Comparison of ENCODE assay signal across 1 cellular context in genomic region chr3:97994328-97994945, GRCh38.
TF ChIP-seq lines count a peak whose summit lies in the region.

No MANE protein-coding gene starts in this region.

TF ChIP-seq in HepG2, 621 proteins besides CTCF, POLR2A, EP300 and RAD21 (continued from another document):
- TF ChIP-seq FOXA3 (CRISPR knock-in tag; IDR thresholded peaks at IDR 0.05) (peak; percentile 57), MED1 (CRISPR knock-in tag; IDR thresholded peaks at IDR 0.05) (0 out of 2 replicates have a peak, but pooled peaks have one; percentile 32), ARID3A (IDR thresholded peaks at IDR 0.05; ENCODE audit: low read depth, low read length) (peak; percentile 74; the same call in 1 of the 2 replicates), FOXP4 (CRISPR knock-in tag; IDR thresholded peaks at IDR 0.05) (peak; percentile 49; the same call in 1 of the 2 replicates), NCOA2 (CRISPR knock-in tag; IDR thresholded peaks at IDR 0.05) (peak; percentile 45; the same call in 1 of the 2 replicates), SALL1 (CRISPR knock-in tag; IDR thresholded peaks at IDR 0.05) (peak; percentile 45; the same call in 1 of the 2 replicates), CBX5 (CRISPR knock-in tag; IDR thresholded peaks at IDR 0.05; ENCODE audit: borderline replicate concordance) (no peak), XRCC5 (optimal IDR thresholded peaks at IDR 0.05; ENCODE audit: low read length) (no peak), HNRNPL (IDR thresholded peaks at IDR 0.05; ENCODE audit: low read depth, low read length) (0 out of 2 replicates have a peak, but pooled peaks have one; percentile 33), MYPOP (CRISPR knock-in tag; IDR thresholded peaks at IDR 0.05) (no peak), RARA (CRISPR knock-in tag; IDR thresholded peaks at IDR 0.05) (peak; percentile 26; the same call in 1 of the 2 replicates), ZNF138 (CRISPR knock-in tag; IDR thresholded peaks at IDR 0.05; ENCODE audit: low read depth) (no peak), DNMT3B (CRISPR knock-in tag; conservative IDR thresholded peaks at IDR 0.05) (no peak), ZNF605 (CRISPR knock-in tag; IDR thresholded peaks at IDR 0.05) (no peak), POLR2G (IDR thresholded peaks at IDR 0.05; ENCODE audit: low read depth, low read length) (no peak), GATAD2A (CRISPR knock-in tag; IDR thresholded peaks at IDR 0.05) (peak; percentile 70), HNF1B (CRISPR knock-in tag; IDR thresholded peaks at IDR 0.05) (0 out of 2 replicates have a peak, but pooled peaks have one; percentile 34), KAT8 (CRISPR knock-in tag; IDR thresholded peaks at IDR 0.05) (0 out of 2 replicates have a peak, but pooled peaks have one; percentile 26), RARG (CRISPR knock-in tag; IDR thresholded peaks at IDR 0.05; ENCODE audit: low read depth) (no peak), HMG20A (CRISPR knock-in tag; IDR thresholded peaks at IDR 0.05; ENCODE audit: borderline replicate concordance) (peak; percentile 16; the same call in 1 of the 2 replicates), ZMYM4 (CRISPR knock-in tag; IDR thresholded peaks at IDR 0.05) (peak; percentile 41; the same call in 1 of the 2 replicates), SOX5 (CRISPR knock-in tag; IDR thresholded peaks at IDR 0.05; ENCODE audit: borderline replicate concordance) (peak; percentile 39; the same call in 1 of the 2 replicates), ZNF782 (CRISPR knock-in tag; IDR thresholded peaks at IDR 0.05; ENCODE audit: borderline replicate concordance) (no peak), TSC22D2 (CRISPR knock-in tag; IDR thresholded peaks at IDR 0.05; ENCODE audit: borderline replicate concordance) (no peak), TBX2 (CRISPR knock-in tag; IDR thresholded peaks at IDR 0.05; ENCODE audit: borderline replicate concordance) (0 out of 2 replicates have a peak, but pooled peaks have one; percentile 20), SOX6 (IDR thresholded peaks at IDR 0.05) (no peak), SOX6 (CRISPR knock-in tag; IDR thresholded peaks at IDR 0.05) (peak; percentile 63), ZNF772 (CRISPR knock-in tag; IDR thresholded peaks at IDR 0.05) (0 out of 2 replicates have a peak, but pooled peaks have one; percentile 22), SAP130 (CRISPR knock-in tag; IDR thresholded peaks at IDR 0.05; ENCODE audit: low read depth) (peak; percentile 29; the same call in 1 of the 2 replicates)
- TF ChIP-seq, protein P1, sequence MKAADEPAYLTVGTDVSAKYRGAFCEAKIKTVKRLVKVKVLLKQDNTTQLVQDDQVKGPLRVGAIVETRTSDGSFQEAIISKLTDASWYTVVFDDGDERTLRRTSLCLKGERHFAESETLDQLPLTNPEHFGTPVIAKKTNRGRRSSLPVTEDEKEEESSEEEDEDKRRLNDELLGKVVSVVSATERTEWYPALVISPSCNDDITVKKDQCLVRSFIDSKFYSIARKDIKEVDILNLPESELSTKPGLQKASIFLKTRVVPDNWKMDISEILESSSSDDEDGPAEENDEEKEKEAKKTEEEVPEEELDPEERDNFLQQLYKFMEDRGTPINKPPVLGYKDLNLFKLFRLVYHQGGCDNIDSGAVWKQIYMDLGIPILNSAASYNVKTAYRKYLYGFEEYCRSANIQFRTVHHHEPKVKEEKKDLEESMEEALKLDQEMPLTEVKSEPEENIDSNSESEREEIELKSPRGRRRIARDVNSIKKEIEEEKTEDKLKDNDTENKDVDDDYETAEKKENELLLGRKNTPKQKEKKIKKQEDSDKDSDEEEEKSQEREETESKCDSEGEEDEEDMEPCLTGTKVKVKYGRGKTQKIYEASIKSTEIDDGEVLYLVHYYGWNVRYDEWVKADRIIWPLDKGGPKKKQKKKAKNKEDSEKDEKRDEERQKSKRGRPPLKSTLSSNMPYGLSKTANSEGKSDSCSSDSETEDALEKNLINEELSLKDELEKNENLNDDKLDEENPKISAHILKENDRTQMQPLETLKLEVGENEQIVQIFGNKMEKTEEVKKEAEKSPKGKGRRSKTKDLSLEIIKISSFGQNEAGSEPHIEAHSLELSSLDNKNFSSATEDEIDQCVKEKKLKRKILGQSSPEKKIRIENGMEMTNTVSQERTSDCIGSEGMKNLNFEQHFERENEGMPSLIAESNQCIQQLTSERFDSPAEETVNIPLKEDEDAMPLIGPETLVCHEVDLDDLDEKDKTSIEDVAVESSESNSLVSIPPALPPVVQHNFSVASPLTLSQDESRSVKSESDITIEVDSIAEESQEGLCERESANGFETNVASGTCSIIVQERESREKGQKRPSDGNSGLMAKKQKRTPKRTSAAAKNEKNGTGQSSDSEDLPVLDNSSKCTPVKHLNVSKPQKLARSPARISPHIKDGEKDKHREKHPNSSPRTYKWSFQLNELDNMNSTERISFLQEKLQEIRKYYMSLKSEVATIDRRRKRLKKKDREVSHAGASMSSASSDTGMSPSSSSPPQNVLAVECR (CRISPR knock-in tag; IDR thresholded peaks at IDR 0.05; ENCODE audit: borderline replicate concordance) = no peak; the same call in 1 of the 2 replicates
- TF ChIP-seq, protein P2, sequence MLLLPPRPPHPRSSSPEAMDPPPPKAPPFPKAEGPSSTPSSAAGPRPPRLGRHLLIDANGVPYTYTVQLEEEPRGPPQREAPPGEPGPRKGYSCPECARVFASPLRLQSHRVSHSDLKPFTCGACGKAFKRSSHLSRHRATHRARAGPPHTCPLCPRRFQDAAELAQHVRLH (CRISPR knock-in tag; IDR thresholded peaks at IDR 0.05; ENCODE audit: borderline replicate concordance, low read depth) = 0 out of 2 replicates have a peak, but pooled peaks have one; percentile 25
- TF ChIP-seq, protein P3, sequence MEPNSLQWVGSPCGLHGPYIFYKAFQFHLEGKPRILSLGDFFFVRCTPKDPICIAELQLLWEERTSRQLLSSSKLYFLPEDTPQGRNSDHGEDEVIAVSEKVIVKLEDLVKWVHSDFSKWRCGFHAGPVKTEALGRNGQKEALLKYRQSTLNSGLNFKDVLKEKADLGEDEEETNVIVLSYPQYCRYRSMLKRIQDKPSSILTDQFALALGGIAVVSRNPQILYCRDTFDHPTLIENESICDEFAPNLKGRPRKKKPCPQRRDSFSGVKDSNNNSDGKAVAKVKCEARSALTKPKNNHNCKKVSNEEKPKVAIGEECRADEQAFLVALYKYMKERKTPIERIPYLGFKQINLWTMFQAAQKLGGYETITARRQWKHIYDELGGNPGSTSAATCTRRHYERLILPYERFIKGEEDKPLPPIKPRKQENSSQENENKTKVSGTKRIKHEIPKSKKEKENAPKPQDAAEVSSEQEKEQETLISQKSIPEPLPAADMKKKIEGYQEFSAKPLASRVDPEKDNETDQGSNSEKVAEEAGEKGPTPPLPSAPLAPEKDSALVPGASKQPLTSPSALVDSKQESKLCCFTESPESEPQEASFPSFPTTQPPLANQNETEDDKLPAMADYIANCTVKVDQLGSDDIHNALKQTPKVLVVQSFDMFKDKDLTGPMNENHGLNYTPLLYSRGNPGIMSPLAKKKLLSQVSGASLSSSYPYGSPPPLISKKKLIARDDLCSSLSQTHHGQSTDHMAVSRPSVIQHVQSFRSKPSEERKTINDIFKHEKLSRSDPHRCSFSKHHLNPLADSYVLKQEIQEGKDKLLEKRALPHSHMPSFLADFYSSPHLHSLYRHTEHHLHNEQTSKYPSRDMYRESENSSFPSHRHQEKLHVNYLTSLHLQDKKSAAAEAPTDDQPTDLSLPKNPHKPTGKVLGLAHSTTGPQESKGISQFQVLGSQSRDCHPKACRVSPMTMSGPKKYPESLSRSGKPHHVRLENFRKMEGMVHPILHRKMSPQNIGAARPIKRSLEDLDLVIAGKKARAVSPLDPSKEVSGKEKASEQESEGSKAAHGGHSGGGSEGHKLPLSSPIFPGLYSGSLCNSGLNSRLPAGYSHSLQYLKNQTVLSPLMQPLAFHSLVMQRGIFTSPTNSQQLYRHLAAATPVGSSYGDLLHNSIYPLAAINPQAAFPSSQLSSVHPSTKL (CRISPR knock-in tag; IDR thresholded peaks at IDR 0.05) = peak; percentile 69
TF ChIP-seq in HepG2: peak in this region for 39.
